16 cellular contexts compared by ENCODE assay signal in the genomic region with DNA sequence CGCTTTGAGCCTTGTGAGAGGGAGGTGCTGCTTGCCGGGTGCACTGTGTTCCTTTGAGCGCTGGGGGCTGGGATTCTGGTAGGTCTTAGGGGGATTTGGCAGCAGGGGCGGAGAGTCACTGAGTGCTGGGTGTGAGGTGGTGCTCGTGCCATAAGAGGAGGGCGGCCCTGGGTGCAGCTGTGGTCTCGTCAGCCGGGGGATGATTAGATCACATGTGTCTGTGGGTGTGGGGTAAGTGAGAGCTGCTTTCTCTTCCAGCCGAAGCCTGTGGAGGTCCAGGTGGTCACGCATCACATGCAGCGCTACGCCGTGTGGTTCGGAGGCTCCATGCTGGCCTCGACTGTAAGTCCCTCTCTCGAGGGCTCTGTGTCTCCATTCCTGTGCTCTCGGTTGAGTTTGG.
DNase-seq lines count a peak whose midpoint lies in the region; ATAC-seq and TF ChIP-seq lines count a peak whose summit lies in the region.
"Had no signal": no experiment of that assay in that cellular context is flagged by ENCODE, and none has a peak within 500 bp of the region (broad histone marks: within the 10 kb centered on the region; RNA-seq: fewer than 3 reads in every experiment).

No MANE protein-coding gene starts in this region.

- H3K36me3 Mint-ChIP-seq in H9 (ENCODE audit: insufficient read depth in 1 of 3, low read depth in 3 of 3) (peaks cover 25 to 63% (median 40%) of the 10 kb centered on the region in 3 experiments; a peak in 6 of 7 replicates), chondrocyte (ENCODE audit: low read depth) (peaks cover 25% of the 10 kb centered on the region), neural crest cell (ENCODE audit: low read depth) (peaks cover 18% of the 10 kb centered on the region)

- peaks cover 3 to 5% of the 10 kb centered on the region in 2 experiments; a peak in 2 of 4 replicates for H3K4me1 Mint-ChIP-seq in H9
- no peaks in the 10 kb centered on the region for H3K4me1 Mint-ChIP-seq in chondrocyte (ENCODE audit: low read depth)
- no peaks in the 10 kb centered on the region for H3K4me1 Mint-ChIP-seq in neural crest cell
- H3K4me1 Mint-ChIP-seq: CD4-positive, CD25-positive, alpha-beta regulatory T cell; CD8-positive, alpha-beta memory T cell; IgD-negative memory B cell had no signal

- no peak overlapping the region for H3K27ac ChIP-seq in H9 (ENCODE audit: insufficient read length, low read depth, low read length)
- H3K27ac ChIP-seq in OCI-LY7 (ENCODE audit: low read depth, low read length, poor library complexity, severe bottlenecking) = no peak overlapping the region

- no peaks in the 10 kb centered on the region for H3K79me1 ChIP-seq in H9 (ENCODE audit: insufficient read depth, low read depth, low read length, poor library complexity, severe bottlenecking)

- H3K56ac ChIP-seq in H9 (ENCODE audit: insufficient read length, low read depth, low read length) = no peak overlapping the region

- DNase-seq in H9 = no peak
- peak; percentile 81 for DNase-seq in chondrocyte (ENCODE audit: low spot score)
- no peak for DNase-seq in neural crest cell (ENCODE audit: low read depth, low spot score)
- no peak for DNase-seq in OCI-LY7 (ENCODE audit: low spot score)
- DNase-seq: ACHN; BE2C; C1 segment of cervical spinal cord; CD4-positive, CD25-positive, alpha-beta regulatory T cell; CD8-positive, alpha-beta memory T cell; COR-L47; GOT3; H7 had no signal

- no peak overlapping the region for H3K14ac ChIP-seq in H9 (ENCODE audit: insufficient read depth, low read length)

- no peaks in the 10 kb centered on the region for H3K4me1 ChIP-seq in H9 (ENCODE audit: insufficient read depth, low read length)
- H3K4me1 ChIP-seq in OCI-LY7 (ENCODE audit: insufficient read depth, low read length, poor library complexity, severe bottlenecking) = no peaks in the 10 kb centered on the region
- H3K4me1 ChIP-seq: BE2C had no signal

- H3K23me2 ChIP-seq in H9 (ENCODE audit: insufficient read length, low read depth, low read length, poor library complexity, severe bottlenecking) = no peaks in the 10 kb centered on the region

- intact Hi-C loops in OCI-LY7 (cut with micrococcal nuclease; ENCODE audit: unreplicated experiment) = no loop called here

- H4K8ac ChIP-seq in H9 (replicated peaks; ENCODE audit: insufficient read length, low read depth, low read length) = no peak overlapping the region

- no TSS peak for BruUV-seq in OCI-LY7 (replicated peaks; lab: Mats Ljungman, UMichigan)

- H3K9me3 Mint-ChIP-seq in H9 (no peaks in the 10 kb centered on the region), chondrocyte (ENCODE audit: low read depth) (no peaks in the 10 kb centered on the region), neural crest cell (no peaks in the 10 kb centered on the region)
- H3K9me3 Mint-ChIP-seq: CD4-positive, CD25-positive, alpha-beta regulatory T cell; CD8-positive, alpha-beta memory T cell; IgD-negative memory B cell had no signal

- POLR2A ChIA-PET in OCI-LY7 (lab: Charles Lee) = no interaction called here

- no peaks in the 10 kb centered on the region for H3K36me3 ChIP-seq in OCI-LY7 (ENCODE audit: insufficient read depth, low read length)

- H2BK12ac ChIP-seq in H9 (ENCODE audit: insufficient read length, low read depth, low read length) = no peak overlapping the region

- no peak overlapping the region for H4K5ac ChIP-seq in H9 (ENCODE audit: insufficient read length, low read depth, low read length)

- H3K18ac ChIP-seq in H9 (ENCODE audit: insufficient read length, low read depth, low read length) = no peak overlapping the region

- H2AFZ ChIP-seq in H9 (ENCODE audit: low read length) (no peak overlapping the region), OCI-LY7 (ENCODE audit: low read length) (no peak overlapping the region)

- H3T11ph ChIP-seq in H9 (ENCODE audit: low read length) = no peak overlapping the region

- no peak overlapping the region for H2AK5ac ChIP-seq in H9 (ENCODE audit: insufficient read length, low read length)

- WGBS in H9 (ENCODE audit: extremely low coverage, insufficient read length, low lambda C conversion rate) = no CpG with 5 or more reads among the region's 17 CpGs

- no peak overlapping the region for H2BK20ac ChIP-seq in H9 (ENCODE audit: low read depth, low read length, poor library complexity, severe bottlenecking)

- no peaks in the 10 kb centered on the region for H3K27me3 ChIP-seq in H9 (ENCODE audit: insufficient read depth, low read length)
- H3K27me3 ChIP-seq: BE2C had no signal

- ATAC-seq in GM19463 (IDR thresholded peaks at IDR 0.05; ENCODE audit: unreplicated experiment) (no peak), GM21390 (IDR thresholded peaks at IDR 0.05; ENCODE audit: unreplicated experiment) (no peak)
- ATAC-seq: HepG2 had no signal

- H3K9me3 ChIP-seq in H9 (ENCODE audit: control insufficient read depth, low read depth, low read length) (no peaks in the 10 kb centered on the region), OCI-LY7 (ENCODE audit: low read length) (no peaks in the 10 kb centered on the region)
- H3K9me3 ChIP-seq: BE2C had no signal

- no peak overlapping the region for H2BK5ac ChIP-seq in H9 (ENCODE audit: insufficient read length, low read length)

- H3K27me3 Mint-ChIP-seq in H9 (ENCODE audit: low read depth) (no peaks in the 10 kb centered on the region), chondrocyte (ENCODE audit: low read depth) (no peaks in the 10 kb centered on the region), neural crest cell (ENCODE audit: low read depth) (no peaks in the 10 kb centered on the region)
- H3K27me3 Mint-ChIP-seq: CD4-positive, CD25-positive, alpha-beta regulatory T cell; CD8-positive, alpha-beta memory T cell; IgD-negative memory B cell had no signal

- no peak overlapping the region for H3K9ac ChIP-seq in H9 (ENCODE audit: extremely low read depth, insufficient read length, low read length)

- H3K9me2 ChIP-seq in OCI-LY7 (ENCODE audit: insufficient read depth, low read length) = no peaks in the 10 kb centered on the region

- H3K23ac ChIP-seq in H9 (ENCODE audit: insufficient read length, low read depth, low read length) = no peak overlapping the region

- CTCF ChIA-PET in OCI-LY7 (lab: Charles Lee; ENCODE audit: unreplicated experiment) = no interaction called here

- no peak overlapping the region for H3K4me3 Mint-ChIP-seq in H9
- no peak overlapping the region for H3K4me3 Mint-ChIP-seq in chondrocyte (ENCODE audit: unreplicated experiment)
- no peak overlapping the region for H3K4me3 Mint-ChIP-seq in neural crest cell
- H3K4me3 Mint-ChIP-seq: CD4-positive, CD25-positive, alpha-beta regulatory T cell; CD8-positive, alpha-beta memory T cell; IgD-negative memory B cell had no signal

- TF ChIP-seq CTCF in H9 (conservative IDR thresholded peaks at IDR 0.05) (no peak), chondrocyte (IDR thresholded peaks at IDR 0.05) (no peak), neural crest cell (conservative IDR thresholded peaks at IDR 0.05) (no peak), OCI-LY7 (conservative IDR thresholded peaks at IDR 0.05; ENCODE audit: low read length) (no peak)

- H2BK120ac ChIP-seq in H9 (ENCODE audit: low read depth, low read length, poor library complexity, severe bottlenecking) = no peak overlapping the region

- no peak overlapping the region for H4K91ac ChIP-seq in H9 (ENCODE audit: insufficient read length, low read depth, low read length)

- H3K27ac Mint-ChIP-seq in H9 (peak overlapping the region in 2 of 3 experiments; percentile 22 to 44; a peak in 3 of 7 replicates), chondrocyte (ENCODE audit: unreplicated experiment) (no peak overlapping the region), neural crest cell (ENCODE audit: unreplicated experiment) (peak overlapping the region; percentile 57)
- H3K27ac Mint-ChIP-seq: IgD-negative memory B cell had no signal

- H3K4me2 ChIP-seq in H9 (ENCODE audit: insufficient read depth, insufficient read length, low read length) = no peak overlapping the region
- no peak overlapping the region for H3K4me2 ChIP-seq in OCI-LY7 (ENCODE audit: low read length)

- no peak overlapping the region for H3K4me3 ChIP-seq in OCI-LY7 (ENCODE audit: low read depth, low read length, poor library complexity, severe bottlenecking)

- no peaks in the 10 kb centered on the region for H3K79me2 ChIP-seq in H9 (ENCODE audit: insufficient read depth, low read length)
- no peaks in the 10 kb centered on the region for H3K79me2 ChIP-seq in OCI-LY7 (ENCODE audit: insufficient read depth, low read depth, low read length)

- no peak overlapping the region for H2BK15ac ChIP-seq in H9 (ENCODE audit: low read depth, low read length)

- H4K20me1 ChIP-seq in H9 (ENCODE audit: control insufficient read depth, insufficient read depth, insufficient read length) (no peaks in the 10 kb centered on the region), OCI-LY7 (ENCODE audit: insufficient read depth, low read length) (no peaks in the 10 kb centered on the region)

- no peak overlapping the region for H3K4ac ChIP-seq in H9 (ENCODE audit: low read depth, low read length)
